ENCODE assay signal across 16 cellular contexts in the genomic region with DNA sequence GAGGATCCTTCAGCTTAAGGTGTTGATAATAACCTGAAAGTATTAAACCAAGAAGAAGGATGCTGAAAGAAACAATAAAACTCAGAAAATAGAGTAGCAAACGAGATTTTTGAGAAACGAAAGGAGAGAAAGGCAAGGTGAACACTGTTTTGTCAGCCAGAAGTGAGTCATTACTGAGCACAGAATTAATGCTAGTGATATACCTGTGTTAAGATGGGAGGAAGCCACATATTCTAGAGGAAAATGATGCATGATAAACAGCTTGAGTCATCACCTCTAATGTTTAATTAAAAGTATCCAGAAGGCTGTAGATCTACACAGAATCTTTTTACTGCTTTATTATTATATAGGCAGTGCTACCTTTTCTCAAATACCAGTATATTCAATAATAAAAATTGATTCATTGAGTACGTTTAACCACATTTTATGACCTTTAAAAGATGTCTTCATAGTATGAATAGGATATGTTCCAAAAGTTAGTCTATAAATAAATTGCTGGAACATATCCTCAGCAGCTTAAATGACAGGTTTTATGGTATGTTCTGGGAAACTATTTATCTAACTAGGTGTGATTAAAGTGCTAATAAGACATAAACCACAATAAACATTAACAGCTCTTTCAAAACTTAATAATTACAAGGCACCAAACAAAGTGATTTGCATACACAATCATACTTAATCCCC. TPM values are rescaled to one million over a fixed set of nuclear protein-coding genes. Genes with fewer than 3 reads are reported as not detected.
DNase-seq lines count a peak whose midpoint lies in the region; ATAC-seq, FAIRE-seq and TF ChIP-seq lines count a peak whose summit lies in the region.
"Had no signal": no experiment of that assay in that cellular context is flagged by ENCODE, and none has a peak within 500 bp of the region (broad histone marks: within the 10 kb centered on the region; RNA-seq: fewer than 3 reads in every experiment).

No MANE protein-coding gene starts in this region.

- no peak for TF ChIP-seq CTCF in WTC11 (IDR thresholded peaks at IDR 0.05)
- TF ChIP-seq CTCF in fibroblast of lung (conservative IDR thresholded peaks at IDR 0.05 in 1 of 2, IDR thresholded peaks at IDR 0.05 in 1 of 2; ENCODE audit: low read depth in 1 of 2, low read length in 2 of 2) = no peak
- no peak for TF ChIP-seq CTCF in smooth muscle cell (IDR thresholded peaks at IDR 0.05; ENCODE audit: borderline replicate concordance, insufficient read depth, poor library complexity, severe bottlenecking)
- TF ChIP-seq CTCF in kidney (IDR thresholded peaks at IDR 0.05; ENCODE audit: borderline replicate concordance, extremely low read depth, insufficient read depth) = no peak

- peaks cover 2 to 5% of the 10 kb centered on the region in 2 donors for H3K36me3 Mint-ChIP-seq in activated T-cell treated with anti-CD3 and anti-CD28 coated beads, Interleukin-2, amount 50 U/mL, for 72 hours (ENCODE audit: insufficient read depth in 2 of 2)
- H3K36me3 Mint-ChIP-seq in WTC11 = peaks cover 10% of the 10 kb centered on the region; the same call in 1 of the 2 replicates

- no peak overlapping the region for H3K9ac ChIP-seq in fibroblast of lung (ENCODE audit: insufficient read depth, low read length)
- no peak overlapping the region for H3K9ac ChIP-seq in smooth muscle cell (ENCODE audit: low read depth)
- no peak overlapping the region for H3K9ac ChIP-seq in kidney (ENCODE audit: low read length in 2 of 2)

- H3K9me3 ChIP-seq in fibroblast of lung (ENCODE audit: control insufficient read depth, insufficient read depth, low read depth, low read length) = no peaks in the 10 kb centered on the region
- H3K9me3 ChIP-seq in smooth muscle cell (replicated peaks; ENCODE audit: low read depth) = no peaks in the 10 kb centered on the region
- H3K9me3 ChIP-seq in kidney (ENCODE audit: control insufficient read depth in 1 of 2, low read length in 2 of 2) = no peaks in the 10 kb centered on the region
- H3K9me3 ChIP-seq: SJCRH30 had no signal

- no peaks in the 10 kb centered on the region for H3K9me3 Mint-ChIP-seq in activated T-cell treated with anti-CD3 and anti-CD28 coated beads, Interleukin-2, amount 50 U/mL, for 72 hours
- H3K9me3 Mint-ChIP-seq in WTC11 = no peaks in the 10 kb centered on the region
- H3K9me3 Mint-ChIP-seq: activated B cell treated with CpG ODN at 0.5 μM for 24 hours, nephron progenitor cell had no signal

- H3K4me3 Mint-ChIP-seq in activated T-cell treated with anti-CD3 and anti-CD28 coated beads, Interleukin-2, amount 50 U/mL, for 72 hours = peak overlapping the region in 1 of 2 donors; percentile 46
- H3K4me3 Mint-ChIP-seq in WTC11 = no peak overlapping the region
- H3K4me3 Mint-ChIP-seq: activated B cell treated with CpG ODN at 0.5 μM for 24 hours, nephron progenitor cell had no signal

- H3K79me2 ChIP-seq in fibroblast of lung (ENCODE audit: control insufficient read depth, insufficient read depth, low read length) (peaks cover 82% of the 10 kb centered on the region), smooth muscle cell (ENCODE audit: low read depth) (peaks cover 99% of the 10 kb centered on the region)

- H3K4me1 Mint-ChIP-seq in activated T-cell treated with anti-CD3 and anti-CD28 coated beads, Interleukin-2, amount 50 U/mL, for 72 hours (ENCODE audit: low read depth) = peaks cover 34% of the 10 kb centered on the region
- peaks cover 12% of the 10 kb centered on the region for H3K4me1 Mint-ChIP-seq in WTC11

- H3K27ac ChIP-seq in fibroblast of lung (ENCODE audit: insufficient read depth, low read length) (no peak overlapping the region), smooth muscle cell (ENCODE audit: low read depth) (peak overlapping the region; percentile 58), kidney (ENCODE audit: low read depth in 2 of 2, low read length in 2 of 2) (no peak overlapping the region)
- H3K27ac ChIP-seq: SJCRH30 had no signal

- 79% methylated on average over 3 of the region's 3 CpGs for WGBS in smooth muscle cell (ENCODE audit: low lambda C conversion rate)

- peak in 1 of 2 donors; percentile 63 for ATAC-seq in activated T-cell treated with anti-CD3 and anti-CD28 coated beads, Interleukin-2, amount 50 U/mL, for 72 hours (replicated peaks in 1 of 2)
- ATAC-seq in WTC11 = no peak

- DNase-seq in activated T-cell treated with anti-CD3 and anti-CD28 coated beads, Interleukin-2, amount 50 U/mL, for 72 hours = no peak
- DNase-seq in activated T-cell treated with anti-CD3 and anti-CD28 coated beads, Interleukin-2, amount 50 U/mL, for 48 hours = no peak
- DNase-seq in WTC11 (ENCODE audit: low spot score) (no peak), fibroblast of lung (ENCODE audit: low read depth in 2 of 2) (peak in 1 of 2 donors; percentile 10), smooth muscle cell (lab: John Stamatoyannopoulos, UW; ENCODE audit: unreplicated experiment) (no peak), H7 (no peak), kidney (no peak), EL (no peak)
- DNase-seq: ACHN, activated B cell treated with CpG ODN at 0.5 μM for 24 hours, DMS 273 treated with DMSO at 0.1 percent for 48 hours, kidney glomerular epithelial cell, NCI-H526, nephron progenitor cell had no signal

- H3K27me3 ChIP-seq in fibroblast of lung (ENCODE audit: control insufficient read depth, insufficient read depth, low read length) (no peaks in the 10 kb centered on the region), smooth muscle cell (ENCODE audit: low read depth) (no peaks in the 10 kb centered on the region), H7 (ENCODE audit: control insufficient read depth, insufficient read depth, low read length) (no peaks in the 10 kb centered on the region)
- H3K27me3 ChIP-seq: SJCRH30 had no signal

- no peaks in the 10 kb centered on the region for H3F3A ChIP-seq in smooth muscle cell (ENCODE audit: low read depth)

- POLR2A ChIA-PET in WTC11 (lab: Charles Lee) = interaction anchor here (1.2 kb wide), 1 partner anchor 11 kb away, joined by 5 read pairs; a partner anchor contains a TSS

- CTCF ChIA-PET in WTC11 (lab: Charles Lee) = interaction anchor here (3.8 kb wide), 1 partner anchor 10 kb away, joined by 36 read pairs; a partner anchor contains a TSS

- no peaks in the 10 kb centered on the region for H3K4me1 ChIP-seq in fibroblast of lung (ENCODE audit: control insufficient read depth, extremely low read depth, insufficient read depth, low read length)
- peaks cover 24% of the 10 kb centered on the region for H3K4me1 ChIP-seq in smooth muscle cell (ENCODE audit: low read depth)
- peaks cover 2 to 13% of the 10 kb centered on the region in 2 donors for H3K4me1 ChIP-seq in kidney (ENCODE audit: control insufficient read depth in 1 of 2, insufficient read depth in 1 of 2, low read depth in 1 of 2, low read length in 2 of 2)

- no peak for FAIRE-seq in kidney (lab: Jason Lieb, UNC)
- FAIRE-seq: colon had no signal

- H2AFZ ChIP-seq in fibroblast of lung (ENCODE audit: low read length) = no peak overlapping the region
- H2AFZ ChIP-seq in smooth muscle cell (ENCODE audit: low read depth) = no peak overlapping the region

- no peaks in the 10 kb centered on the region for H3K27me3 Mint-ChIP-seq in activated T-cell treated with anti-CD3 and anti-CD28 coated beads, Interleukin-2, amount 50 U/mL, for 72 hours (ENCODE audit: low read depth)
- no peaks in the 10 kb centered on the region for H3K27me3 Mint-ChIP-seq in WTC11 (ENCODE audit: low read depth)
- H3K27me3 Mint-ChIP-seq: activated B cell treated with CpG ODN at 0.5 μM for 24 hours had no signal

- H3K36me3 ChIP-seq in fibroblast of lung (ENCODE audit: control insufficient read depth, insufficient read depth, low read length) (no peaks in the 10 kb centered on the region), smooth muscle cell (ENCODE audit: low read depth) (peaks cover 19% of the 10 kb centered on the region), H7 (replicated peaks; ENCODE audit: control insufficient read depth, insufficient read depth, low read length) (no peaks in the 10 kb centered on the region), kidney (ENCODE audit: control insufficient read depth in 1 of 2, insufficient read depth in 2 of 2, low read length in 2 of 2) (no peaks in the 10 kb centered on the region)

- peak overlapping the region; percentile 17 for H3K27ac Mint-ChIP-seq in activated T-cell treated with anti-CD3 and anti-CD28 coated beads, Interleukin-2, amount 50 U/mL, for 72 hours
- peak overlapping the region; percentile 27; the same call in 1 of the 2 replicates for H3K27ac Mint-ChIP-seq in WTC11
- H3K27ac Mint-ChIP-seq: activated B cell treated with CpG ODN at 0.5 μM for 24 hours had no signal

- H3K4me3 ChIP-seq in fibroblast of lung (replicated peaks in 1 of 4; ENCODE audit: control extremely low read depth in 1 of 4, insufficient read depth in 1 of 4, low read depth in 3 of 4, low read length in 4 of 4) (no peak overlapping the region), smooth muscle cell (no peak overlapping the region), H7 (ENCODE audit: insufficient read depth, low read depth, low read length) (no peak overlapping the region), kidney (ENCODE audit: low read length in 2 of 2) (no peak overlapping the region)
- H3K4me3 ChIP-seq: SJCRH30 had no signal

- H4K20me1 ChIP-seq in fibroblast of lung (ENCODE audit: control insufficient read depth, extremely low read depth, insufficient read depth, low read length) = no peaks in the 10 kb centered on the region
- peaks cover 100% of the 10 kb centered on the region for H4K20me1 ChIP-seq in smooth muscle cell (ENCODE audit: low read depth)

- H3K4me2 ChIP-seq in fibroblast of lung (ENCODE audit: extremely low read depth, insufficient read depth, low read length) = peak overlapping the region; percentile 2
- H3K4me2 ChIP-seq in smooth muscle cell = peak overlapping the region; percentile 46

- intact Hi-C loops in kidney (cut with DNase I) = no loop called here

TF ChIP-seq in WTC11, 78 proteins besides CTCF, POLR2A, EP300 and RAD21 (continues in another document):
- TF ChIP-seq ZNF416 (CRISPR knock-in tag; IDR thresholded peaks at IDR 0.05) = no peak
- TF ChIP-seq FOXP1 (CRISPR knock-in tag; IDR thresholded peaks at IDR 0.05; ENCODE audit: borderline replicate concordance) = no peak
- TF ChIP-seq GABPB1 (CRISPR knock-in tag; IDR thresholded peaks at IDR 0.05) = no peak
- TF ChIP-seq MXD4 (CRISPR knock-in tag; IDR thresholded peaks at IDR 0.05; ENCODE audit: borderline replicate concordance) = no peak
- no peak for TF ChIP-seq NFYB (CRISPR knock-in tag; conservative IDR thresholded peaks at IDR 0.05; ENCODE audit: low read depth)
- no peak for TF ChIP-seq ZNF219 (CRISPR knock-in tag; IDR thresholded peaks at IDR 0.05; ENCODE audit: borderline replicate concordance)

RNA-seq across cellular contexts. Expression of a gene that starts 10.3 kb away (rescaled TPM):
- 10 to 100 TPM; 74.3 to 77.9 TPM for total RNA-seq in activated T-cell treated with anti-CD3 and anti-CD28 coated beads, Interleukin-2, amount 50 U/mL, for 72 hours
- total RNA-seq in WTC11 (2021) = 32.5 to 36.4 TPM (median 33.8 TPM) in 3 replicates
- total RNA-seq in fibroblast of lung = 33.4 and 41.5 TPM in 2 replicates
- polyA plus RNA-seq in fibroblast of lung = 65.2 and 80.2 TPM in 2 replicates
- polyA plus RNA-seq in fibroblast of lung (2012) = 75.9 and 87.6 TPM in 2 replicates
- polyA minus RNA-seq in fibroblast of lung (ENCODE audit: low replicate concordance) = 31.5 and 55.4 TPM in 2 replicates
- 69.0 and 89.8 TPM in 2 replicates for total RNA-seq in smooth muscle cell
- 76.5 and 86.8 TPM in 2 replicates for polyA plus RNA-seq in smooth muscle cell
- 20.6 and 28.0 TPM in 2 replicates for total RNA-seq in H7 (2014; rRNA removed; shearing (Covaris generic))
- total RNA-seq in kidney = 79.7 TPM
- polyA plus RNA-seq in kidney (ENCODE audit: insufficient read depth, low read depth, low replicate concordance) = 47.9 TPM
